ENCODE assay signal across 14 cellular contexts in the genomic region with DNA sequence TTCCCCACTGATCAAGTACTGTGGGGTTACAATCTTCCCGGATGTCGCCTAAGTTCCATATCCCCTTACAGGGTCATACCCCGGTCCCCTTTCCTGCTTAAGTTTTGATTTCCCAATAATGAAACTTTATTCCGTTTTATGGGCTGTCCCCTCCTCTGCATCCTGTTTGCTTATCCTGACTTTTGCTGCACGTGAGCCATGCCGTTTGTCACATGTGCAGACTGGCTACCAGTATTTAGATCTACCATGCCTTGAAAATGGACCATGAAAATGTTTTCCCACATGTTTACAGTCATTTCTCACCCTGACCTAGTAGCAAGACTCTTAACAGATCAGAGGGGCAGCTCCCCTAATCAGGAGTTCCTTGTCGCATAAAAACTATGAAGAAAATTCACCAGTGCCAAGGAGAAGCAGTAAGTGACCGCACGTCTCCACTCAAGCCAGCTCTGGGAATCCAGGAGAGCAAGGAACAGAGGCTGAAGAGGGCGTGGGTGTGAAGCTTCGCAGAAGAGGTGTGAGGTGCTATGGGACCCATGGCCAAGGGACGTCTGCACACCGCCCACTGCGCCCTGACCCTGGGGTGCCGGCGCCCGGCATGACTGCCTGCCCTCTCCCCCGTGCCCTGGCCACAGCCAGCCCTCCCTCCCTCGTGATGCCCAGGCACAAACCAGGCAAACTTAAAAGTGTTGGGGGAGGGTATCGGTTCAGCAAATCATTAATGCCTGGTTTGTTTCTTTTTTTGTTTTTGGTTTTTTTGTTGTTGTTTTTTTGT.
DNase-seq lines count a peak whose midpoint lies in the region; ATAC-seq and TF ChIP-seq lines count a peak whose summit lies in the region.
"Had no signal": no experiment of that assay in that cellular context is flagged by ENCODE, and none has a peak within 500 bp of the region (broad histone marks: within the 10 kb centered on the region; RNA-seq: fewer than 3 reads in every experiment).

No MANE protein-coding gene starts in this region.

- H3K36me3 ChIP-seq in SK-N-SH (replicated peaks in 1 of 2; ENCODE audit: control insufficient read depth in 1 of 2, insufficient read depth in 2 of 2, low read length in 1 of 2) (no peaks in the 10 kb centered on the region), BLaER1 (no peaks in the 10 kb centered on the region)
- H3K36me3 ChIP-seq: HAP-1 had no signal

- ATAC-seq in SK-N-SH treated with all-trans-retinoic acid at 6 μM for 48 hours: no peak
- ATAC-seq: A549 had no signal

- CTCF ChIA-PET in SK-N-SH (lab: Yijun Ruan, JAX): no interaction called here
- CTCF ChIA-PET in RWPE1 (lab: Yijun Ruan, JAX): no interaction called here

- H3K4me1 ChIP-seq in SK-N-SH (ENCODE audit: control insufficient read depth in 1 of 2, insufficient read depth in 2 of 2, low read depth in 1 of 2, low read length in 1 of 2) (no peaks in the 10 kb centered on the region), BLaER1 (peaks cover 63% of the 10 kb centered on the region)
- H3K4me1 ChIP-seq: A549, HAP-1 had no signal

- no peak overlapping the region for H3K9ac ChIP-seq in SK-N-SH
- no peak overlapping the region for H3K9ac ChIP-seq in BLaER1
- H3K9ac ChIP-seq: GM23248 had no signal

- H3K4me3 ChIP-seq in SK-N-SH (ENCODE audit: low read depth in 2 of 2, low read length in 1 of 2) (no peak overlapping the region), BLaER1 (no peak overlapping the region)
- H3K4me3 ChIP-seq: A549, GM23248, HAP-1 had no signal

- no peaks in the 10 kb centered on the region for H3K79me2 ChIP-seq in SK-N-SH (ENCODE audit: insufficient read depth)

- TF ChIP-seq RAD21 in SK-N-SH (IDR thresholded peaks at IDR 0.05; ENCODE audit: low read length): no peak

- H3K27ac ChIP-seq in SK-N-SH (ENCODE audit: low read depth in 2 of 2, low read length in 1 of 2) (no peak overlapping the region), BLaER1 (peak overlapping the region; percentile 68; the same call in 1 of the 2 replicates), RWPE1 (peak overlapping the region; percentile 82)
- H3K27ac ChIP-seq: 22Rv1, A549, GM23248 had no signal

- POLR2A ChIA-PET in SK-N-SH (lab: Yijun Ruan, JAX) (no interaction called here), RWPE1 (lab: Yijun Ruan, JAX; ENCODE audit: low non-redundant PET) (no interaction called here)

- H3K27me3 ChIP-seq in SK-N-SH (ENCODE audit: insufficient read depth): no peaks in the 10 kb centered on the region; the same call in 1 of the 2 replicates
- H3K27me3 ChIP-seq in BLaER1: no peaks in the 10 kb centered on the region

- H4K20me1 ChIP-seq in SK-N-SH (ENCODE audit: insufficient read depth) (no peaks in the 10 kb centered on the region), BLaER1 (no peaks in the 10 kb centered on the region)

- H2AFZ ChIP-seq in SK-N-SH (ENCODE audit: low read depth): no peak overlapping the region
- H2AFZ ChIP-seq: GM23248 had no signal

- peak overlapping the region; percentile 59; the same call in 1 of the 2 replicates for H3K4me2 ChIP-seq in SK-N-SH
- H3K4me2 ChIP-seq in BLaER1: peak overlapping the region; percentile 82
- H3K4me2 ChIP-seq: A549 had no signal

- no peaks in the 10 kb centered on the region for H3K9me2 ChIP-seq in SK-N-SH

- no peaks in the 10 kb centered on the region for H3K9me3 ChIP-seq in SK-N-SH
- no peaks in the 10 kb centered on the region for H3K9me3 ChIP-seq in BLaER1
- H3K9me3 ChIP-seq: A549, HAP-1 had no signal

- WGBS in SK-N-SH (ENCODE audit: low lambda C conversion rate): 10% methylated on average over 20 of the region's 20 CpGs

- TF ChIP-seq CTCF in SK-N-SH (IDR thresholded peaks at IDR 0.05): no peak
- no peak for TF ChIP-seq CTCF in RWPE1 (conservative IDR thresholded peaks at IDR 0.05; ENCODE audit: low read depth)

- no peaks in the 10 kb centered on the region for H3F3A ChIP-seq in SK-N-SH (replicated peaks; ENCODE audit: insufficient read depth)

- DNase-seq in SK-N-SH: no peak
- DNase-seq in RWPE1 (ENCODE audit: low spot score): no peak
- DNase-seq in islet precursor cell: peak; percentile 37
- DNase-seq in NAMALWA (ENCODE audit: low spot score): no peak
- no peak for DNase-seq in stimulated activated CD4-positive, alpha-beta T cell treated with anti-CD3 and anti-CD28 coated beads, Interleukin-4, amount 100 ng/mL, for 24 hours
- no peak for DNase-seq in cortex of kidney (lab: John Stamatoyannopoulos, UW)
- DNase-seq: Calu3, DND-41, GM23248 had no signal

- no peak for TF ChIP-seq EP300 in SK-N-SH (IDR thresholded peaks at IDR 0.05; ENCODE audit: borderline replicate concordance in 1 of 2, low read depth in 1 of 2, low read length in 1 of 2)

TF ChIP-seq in SK-N-SH, 30 proteins besides CTCF, POLR2A, EP300 and RAD21 (continues in another document):
- TF ChIP-seq FOXM1 (IDR thresholded peaks at IDR 0.05; ENCODE audit: low read depth): no peak
- TF ChIP-seq SMC3 (IDR thresholded peaks at IDR 0.05; ENCODE audit: low read depth, low read length): no peak
- no peak for TF ChIP-seq RXRA (IDR thresholded peaks at IDR 0.05; ENCODE audit: borderline replicate concordance, low read depth)
- TF ChIP-seq MXI1 (IDR thresholded peaks at IDR 0.05; ENCODE audit: low read depth, low read length): no peak
- TF ChIP-seq YY1 (IDR thresholded peaks at IDR 0.05; ENCODE audit: low read depth): no peak
- no peak for TF ChIP-seq SIN3A (IDR thresholded peaks at IDR 0.05; ENCODE audit: borderline replicate concordance, low read depth, low read length)
- TF ChIP-seq, protein P1, sequence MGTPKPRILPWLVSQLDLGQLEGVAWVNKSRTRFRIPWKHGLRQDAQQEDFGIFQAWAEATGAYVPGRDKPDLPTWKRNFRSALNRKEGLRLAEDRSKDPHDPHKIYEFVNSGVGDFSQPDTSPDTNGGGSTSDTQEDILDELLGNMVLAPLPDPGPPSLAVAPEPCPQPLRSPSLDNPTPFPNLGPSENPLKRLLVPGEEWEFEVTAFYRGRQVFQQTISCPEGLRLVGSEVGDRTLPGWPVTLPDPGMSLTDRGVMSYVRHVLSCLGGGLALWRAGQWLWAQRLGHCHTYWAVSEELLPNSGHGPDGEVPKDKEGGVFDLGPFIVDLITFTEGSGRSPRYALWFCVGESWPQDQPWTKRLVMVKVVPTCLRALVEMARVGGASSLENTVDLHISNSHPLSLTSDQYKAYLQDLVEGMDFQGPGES (IDR thresholded peaks at IDR 0.05; ENCODE audit: low read depth, low read length): no peak
- no peak for TF ChIP-seq FOSL2 (IDR thresholded peaks at IDR 0.05; ENCODE audit: borderline replicate concordance, low read depth)
- no peak for TF ChIP-seq FOXJ3 (CRISPR knock-in tag; IDR thresholded peaks at IDR 0.05)
- no peak for TF ChIP-seq RFX5 (IDR thresholded peaks at IDR 0.05; ENCODE audit: low read length)
- TF ChIP-seq, protein P2, sequence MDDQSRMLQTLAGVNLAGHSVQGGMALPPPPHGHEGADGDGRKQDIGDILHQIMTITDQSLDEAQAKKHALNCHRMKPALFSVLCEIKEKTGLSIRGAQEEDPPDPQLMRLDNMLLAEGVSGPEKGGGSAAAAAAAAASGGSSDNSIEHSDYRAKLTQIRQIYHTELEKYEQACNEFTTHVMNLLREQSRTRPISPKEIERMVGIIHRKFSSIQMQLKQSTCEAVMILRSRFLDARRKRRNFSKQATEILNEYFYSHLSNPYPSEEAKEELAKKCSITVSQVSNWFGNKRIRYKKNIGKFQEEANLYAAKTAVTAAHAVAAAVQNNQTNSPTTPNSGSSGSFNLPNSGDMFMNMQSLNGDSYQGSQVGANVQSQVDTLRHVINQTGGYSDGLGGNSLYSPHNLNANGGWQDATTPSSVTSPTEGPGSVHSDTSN (IDR thresholded peaks at IDR 0.05): no peak
- TF ChIP-seq POLR2AphosphoS5 (IDR thresholded peaks at IDR 0.05; ENCODE audit: low read depth, low read length): no peak
- TF ChIP-seq GABPA (IDR thresholded peaks at IDR 0.05; ENCODE audit: low read depth): no peak
- TF ChIP-seq NRF1 (IDR thresholded peaks at IDR 0.05; ENCODE audit: low read depth, low read length): no peak

TF ChIP-seq in SK-N-SH treated with all-trans-retinoic acid at 6 μM for 48 hours, 23 proteins besides CTCF, POLR2A, EP300 and RAD21 (continues in another document):
- TF ChIP-seq, protein P3, sequence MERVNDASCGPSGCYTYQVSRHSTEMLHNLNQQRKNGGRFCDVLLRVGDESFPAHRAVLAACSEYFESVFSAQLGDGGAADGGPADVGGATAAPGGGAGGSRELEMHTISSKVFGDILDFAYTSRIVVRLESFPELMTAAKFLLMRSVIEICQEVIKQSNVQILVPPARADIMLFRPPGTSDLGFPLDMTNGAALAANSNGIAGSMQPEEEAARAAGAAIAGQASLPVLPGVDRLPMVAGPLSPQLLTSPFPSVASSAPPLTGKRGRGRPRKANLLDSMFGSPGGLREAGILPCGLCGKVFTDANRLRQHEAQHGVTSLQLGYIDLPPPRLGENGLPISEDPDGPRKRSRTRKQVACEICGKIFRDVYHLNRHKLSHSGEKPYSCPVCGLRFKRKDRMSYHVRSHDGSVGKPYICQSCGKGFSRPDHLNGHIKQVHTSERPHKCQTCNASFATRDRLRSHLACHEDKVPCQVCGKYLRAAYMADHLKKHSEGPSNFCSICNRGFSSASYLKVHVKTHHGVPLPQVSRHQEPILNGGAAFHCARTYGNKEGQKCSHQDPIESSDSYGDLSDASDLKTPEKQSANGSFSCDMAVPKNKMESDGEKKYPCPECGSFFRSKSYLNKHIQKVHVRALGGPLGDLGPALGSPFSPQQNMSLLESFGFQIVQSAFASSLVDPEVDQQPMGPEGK (CRISPR knock-in tag; IDR thresholded peaks at IDR 0.05; ENCODE audit: borderline replicate concordance): no peak
- TF ChIP-seq GLIS3 (CRISPR knock-in tag; IDR thresholded peaks at IDR 0.05): no peak
- TF ChIP-seq ZNF8 (CRISPR knock-in tag; IDR thresholded peaks at IDR 0.05): no peak
- TF ChIP-seq, protein P4, sequence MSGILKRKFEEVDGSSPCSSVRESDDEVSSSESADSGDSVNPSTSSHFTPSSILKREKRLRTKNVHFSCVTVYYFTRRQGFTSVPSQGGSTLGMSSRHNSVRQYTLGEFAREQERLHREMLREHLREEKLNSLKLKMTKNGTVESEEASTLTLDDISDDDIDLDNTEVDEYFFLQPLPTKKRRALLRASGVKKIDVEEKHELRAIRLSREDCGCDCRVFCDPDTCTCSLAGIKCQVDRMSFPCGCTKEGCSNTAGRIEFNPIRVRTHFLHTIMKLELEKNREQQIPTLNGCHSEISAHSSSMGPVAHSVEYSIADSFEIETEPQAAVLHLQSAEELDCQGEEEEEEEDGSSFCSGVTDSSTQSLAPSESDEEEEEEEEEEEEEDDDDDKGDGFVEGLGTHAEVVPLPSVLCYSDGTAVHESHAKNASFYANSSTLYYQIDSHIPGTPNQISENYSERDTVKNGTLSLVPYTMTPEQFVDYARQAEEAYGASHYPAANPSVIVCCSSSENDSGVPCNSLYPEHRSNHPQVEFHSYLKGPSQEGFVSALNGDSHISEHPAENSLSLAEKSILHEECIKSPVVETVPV (CRISPR knock-in tag; IDR thresholded peaks at IDR 0.05): no peak
- no peak for TF ChIP-seq TCF4 (CRISPR knock-in tag; IDR thresholded peaks at IDR 0.05; ENCODE audit: borderline replicate concordance)
- TF ChIP-seq SNAI2 (CRISPR knock-in tag; IDR thresholded peaks at IDR 0.05): no peak
- TF ChIP-seq CSDC2 (CRISPR knock-in tag; IDR thresholded peaks at IDR 0.05): no peak
- no peak for TF ChIP-seq ZNF70 (CRISPR knock-in tag; IDR thresholded peaks at IDR 0.05)
- no peak for TF ChIP-seq OSR1 (CRISPR knock-in tag; IDR thresholded peaks at IDR 0.05)
- no peak for TF ChIP-seq ISL1 (CRISPR knock-in tag; IDR thresholded peaks at IDR 0.05)

Comparison
In these comparisons a context has a peak if more than half of its experiments do, and no peak if none do; other contexts are left out.
1. H3K27ac ChIP-seq: peak in BLaER1 (single experiment) and RWPE1 (single experiment); none in SK-N-SH (0 of 2).